23 cellular contexts compared by ENCODE assay signal in genomic region chr13:109593230-109593629, GRCh38.
"Had no signal": no experiment of that assay in that cellular context is flagged by ENCODE, and none has a peak within 500 bp of the region (broad histone marks: within the 10 kb centered on the region; RNA-seq: fewer than 3 reads in every experiment).

No MANE protein-coding gene starts in this region.

- H3K27ac ChIP-seq: epithelial cell of prostate, heart right ventricle, left ventricle myocardium inferior, ovary, WERI-Rb-1 had no signal

- H3K9me3 ChIP-seq: heart right ventricle, left ventricle myocardium inferior, ovary had no signal

- H3K36me3 ChIP-seq: heart right ventricle, left ventricle myocardium inferior, ovary, WERI-Rb-1 had no signal

- DNase-seq: activated CD4-positive, alpha-beta T cell treated with anti-CD3 and anti-CD28 coated beads, Interleukin-2, amount 10 ng/mL, durations not matched to agents 7 days and 5 days; activated CD4-positive, CD25-positive, alpha-beta regulatory T cell treated with anti-CD3 and anti-CD28 coated beads, Interleukin-2, amount 50 U/mL, for 72 hours; activated CD8-positive, alpha-beta memory T cell treated with anti-CD3 and anti-CD28 coated beads, Interleukin-2, amount 10 ng/mL, durations not matched to agents 7 days and 5 days; activated CD8-positive, alpha-beta T cell treated with anti-CD3 and anti-CD28 coated beads for 36 hours; activated effector memory CD4-positive, alpha-beta T cell treated with anti-CD3 and anti-CD28 coated beads, Interleukin-2, amount 50 U/mL, for 16 hours; activated naive CD4-positive, alpha-beta T cell treated with anti-CD3 and anti-CD28 coated beads, Interleukin-2, amount 10 ng/mL, durations not matched to agents 7 days and 5 days; activated T-cell treated with anti-CD3 and anti-CD28 coated beads for 4 hours; amygdala; cerebellar nuclear complex; foreskin fibroblast; heart right ventricle; left ventricle myocardium inferior; mammary epithelial cell; ovary; stimulated activated CD4-positive, alpha-beta T cell treated with anti-CD3 and anti-CD28 coated beads, Interleukin-15, amount 100 ng/mL, for 24 hours; stimulated activated CD8-positive, alpha-beta memory T cell treated with anti-CD3 and anti-CD28 coated beads, Interleukin-4, amount 100 ng/mL, for 48 hours; stimulated activated naive B cell treated with anti-CD40 and anti-IgM and Interleukin-4, amounts not matched to agents 10 μg/mL and 1 μg/mL and 100 μg/mL, for 72 hours; SW 1271; WERI-Rb-1 had no signal

- H3K4me1 ChIP-seq: heart right ventricle, left ventricle myocardium inferior had no signal

- H3K27me3 ChIP-seq: ovary had no signal

- H3K4me3 ChIP-seq: heart right ventricle, left ventricle myocardium inferior, ovary, smooth muscle cell had no signal

- ATAC-seq: activated CD8-positive, alpha-beta memory T cell treated with anti-CD3 and anti-CD28 coated beads, Interleukin-2, amount 10 ng/mL, durations not matched to agents 7 days and 5 days; activated CD8-positive, alpha-beta T cell treated with anti-CD3 and anti-CD28 coated beads for 36 hours; heart right ventricle; natural killer cell treated with Interleukin-12 subunit alpha and Interleukin-12 subunit beta and Interleukin-15 and Interleukin-18, amount 100 ng/mL, for 72 hours; sciatic nerve; stimulated activated naive B cell treated with anti-CD40 and anti-IgM and Interleukin-4, amounts not matched to agents 10 μg/mL and 1 μg/mL and 100 μg/mL, for 72 hours had no signal
